21 cellular contexts compared by ENCODE assay signal in genomic region chr19:11027381-11027780, GRCh38.
"Had no signal": no experiment of that assay in that cellular context is flagged by ENCODE, and none has a peak within 500 bp of the region (broad histone marks: within the 10 kb centered on the region; RNA-seq: fewer than 3 reads in every experiment).

No MANE protein-coding gene starts in this region.

- ATAC-seq: left colon; left lung; lower lobe of right lung; naive thymus-derived CD8-positive, alpha-beta T cell; psoas muscle; right lobe of liver; stimulated activated memory B cell treated with anti-CD40 and anti-IgM and Interleukin-4, amounts not matched to agents 10 μg/mL and 1 μg/mL and 100 μg/mL, for 72 hours; stimulated activated naive CD8-positive, alpha-beta T cell treated with anti-CD3 and anti-CD28 coated beads, Interleukin-15, amount 100 ng/mL, for 72 hours had no signal

- DNase-seq: hypothalamus; immature natural killer cell; kidney; left colon; left lung; lower lobe of right lung; mammary epithelial cell; mesenchymal stem cell; naive thymus-derived CD8-positive, alpha-beta T cell; psoas muscle; right lobe of liver; stimulated activated CD4-positive, alpha-beta T cell treated with anti-CD3 and anti-CD28 coated beads, Interleukin-1b, Interleukin-23, amount 100 ng/mL, for 48 hours; stimulated activated CD4-positive, alpha-beta T cell treated with anti-CD3 and anti-CD28 coated beads, Interleukin-2, amount 100 ng/mL, for 48 hours; stimulated activated CD4-positive, alpha-beta T cell treated with anti-CD3 and anti-CD28 coated beads, Interleukin-4, amount 100 ng/mL, for 4 hours; stimulated activated CD8-positive, alpha-beta memory T cell treated with anti-CD3 and anti-CD28 coated beads, Interleukin-4, amount 100 ng/mL, for 48 hours; stimulated activated naive CD4-positive, alpha-beta T cell treated with Interleukin-2 at 50 U/mL for 16 hours; stimulated activated naive CD8-positive, alpha-beta T cell treated with anti-CD3 and anti-CD28 coated beads, Interleukin-15, amount 100 ng/mL, for 72 hours; substantia nigra; upper lobe of left lung had no signal

- H3K4me1 Mint-ChIP-seq: nephron; stimulated activated memory B cell treated with anti-CD40 and anti-IgM and Interleukin-4, amounts not matched to agents 10 μg/mL and 1 μg/mL and 100 μg/mL, for 72 hours had no signal

- H3K27ac Mint-ChIP-seq: immature natural killer cell; nephron; stimulated activated memory B cell treated with anti-CD40 and anti-IgM and Interleukin-4, amounts not matched to agents 10 μg/mL and 1 μg/mL and 100 μg/mL, for 72 hours had no signal

- H3K9me3 Mint-ChIP-seq: immature natural killer cell; naive thymus-derived CD8-positive, alpha-beta T cell; nephron; stimulated activated memory B cell treated with anti-CD40 and anti-IgM and Interleukin-4, amounts not matched to agents 10 μg/mL and 1 μg/mL and 100 μg/mL, for 72 hours; stimulated activated naive CD8-positive, alpha-beta T cell treated with anti-CD3 and anti-CD28 coated beads, Interleukin-15, amount 100 ng/mL, for 72 hours had no signal

- H3K4me3 Mint-ChIP-seq: immature natural killer cell; naive thymus-derived CD8-positive, alpha-beta T cell; nephron; stimulated activated memory B cell treated with anti-CD40 and anti-IgM and Interleukin-4, amounts not matched to agents 10 μg/mL and 1 μg/mL and 100 μg/mL, for 72 hours; stimulated activated naive CD8-positive, alpha-beta T cell treated with anti-CD3 and anti-CD28 coated beads, Interleukin-15, amount 100 ng/mL, for 72 hours had no signal

- H3K27me3 Mint-ChIP-seq: naive thymus-derived CD8-positive, alpha-beta T cell; stimulated activated memory B cell treated with anti-CD40 and anti-IgM and Interleukin-4, amounts not matched to agents 10 μg/mL and 1 μg/mL and 100 μg/mL, for 72 hours; stimulated activated naive CD8-positive, alpha-beta T cell treated with anti-CD3 and anti-CD28 coated beads, Interleukin-15, amount 100 ng/mL, for 72 hours had no signal
